ENCODE assay signal across 8 cellular contexts in genomic region chr1:173824315-173825081, GRCh38. TPM values are rescaled to one million over a fixed set of nuclear protein-coding genes. Genes with fewer than 3 reads are reported as not detected.
DNase-seq lines count a peak whose midpoint lies in the region; ATAC-seq and TF ChIP-seq lines count a peak whose summit lies in the region.

Gene CENPL (minus strand): TSS chr1:173824883. CDS start chr1:173811299, 13,584 bp downstream.
Gene DARS2 (plus strand): TSS chr1:173824673. CDS start chr1:173825230, 557 bp downstream.

- H3K27ac Mint-ChIP-seq in WTC11: peak within 1 kb of the TSS; percentile 99

- H3K36me3 Mint-ChIP-seq in WTC11: peaks cover 35% of the 10 kb centered on the region

- H3K4me3 ChIP-seq in AG04450 (ENCODE audit: low read depth, low read length): peak within 1 kb of the TSS; percentile 98
- peak within 1 kb of the TSS; percentile 94 to 95 for H3K4me3 ChIP-seq in cardiac fibroblast (replicated peaks in 1 of 2; ENCODE audit: low read depth in 2 of 2, low read length in 2 of 2)
- H3K4me3 ChIP-seq in smooth muscle cell: peak within 1 kb of the TSS; percentile 90

- peaks cover 16% of the 10 kb centered on the region for H3K4me1 ChIP-seq in smooth muscle cell (ENCODE audit: low read depth)

- H3K9ac ChIP-seq in smooth muscle cell (ENCODE audit: low read depth): peak within 1 kb of the TSS; percentile 87

- H3K4me1 Mint-ChIP-seq in WTC11: peaks cover 16% of the 10 kb centered on the region

- H3K79me2 ChIP-seq in smooth muscle cell (ENCODE audit: low read depth): peaks cover 42% of the 10 kb centered on the region

- DNase-seq in AG04450 (ENCODE audit: low read depth, low spot score): peak; percentile 96
- peak; percentile 98 for DNase-seq in NCI-H226
- peak; percentile 91 for DNase-seq in WTC11 (ENCODE audit: low spot score)
- DNase-seq in cardiac fibroblast (ENCODE audit: low read depth in 2 of 2): peak; percentile 99
- peak; percentile 93 for DNase-seq in iPS-NIHi11 (ENCODE audit: low spot score)
- peak; percentile 96 for DNase-seq in smooth muscle cell (lab: John Stamatoyannopoulos, UW; ENCODE audit: unreplicated experiment)

- no peaks in the 10 kb centered on the region for H3K36me3 ChIP-seq in smooth muscle cell (ENCODE audit: low read depth)

- no peaks in the 10 kb centered on the region for H3K9me3 Mint-ChIP-seq in WTC11

- under 1% methylated on average over 55 of the region's 55 CpGs for WGBS in smooth muscle cell (ENCODE audit: low lambda C conversion rate)

- CTCF ChIA-PET in AG04450 (lab: Charles Lee): interaction anchor here (0.9 to 5.4 kb wide), 8 partner anchors 13 to 1083 kb away, joined by 3 to 33 read pairs (median 4); no protein-coding TSS in a partner anchor
- CTCF ChIA-PET in WTC11 (lab: Charles Lee): interaction anchor here (0.6 to 3.6 kb wide), 5 partner anchors 44 to 460 kb away, joined by 3 to 11 read pairs (median 3); partner anchors contain the start of genes PRDX6 and ZBTB37

- H3K4me3 Mint-ChIP-seq in WTC11: peak within 1 kb of the TSS; percentile 99

- peak within 1 kb of the TSS; percentile 92 for H3K4me2 ChIP-seq in smooth muscle cell

- H4K20me1 ChIP-seq in smooth muscle cell (ENCODE audit: low read depth): no peaks in the 10 kb centered on the region

- H3K27ac ChIP-seq in AG04450 (ENCODE audit: low read depth, low read length): peak within 1 kb of the TSS; percentile 98
- H3K27ac ChIP-seq in smooth muscle cell (ENCODE audit: low read depth): peak within 1 kb of the TSS; percentile 92

- TF ChIP-seq CTCF in AG04450 (IDR thresholded peaks at IDR 0.05; ENCODE audit: low read depth, low read length): no peak
- TF ChIP-seq CTCF in WTC11 (IDR thresholded peaks at IDR 0.05): no peak
- TF ChIP-seq CTCF in cardiac fibroblast (IDR thresholded peaks at IDR 0.05; ENCODE audit: low read depth, low read length): no peak
- TF ChIP-seq CTCF in smooth muscle cell (IDR thresholded peaks at IDR 0.05; ENCODE audit: borderline replicate concordance, insufficient read depth, poor library complexity, severe bottlenecking): no peak

- POLR2A ChIA-PET in AG04450 (lab: Yijun Ruan, JAX): interaction anchor here (0.5 to 2.3 kb wide), 10 partner anchors 13 to 395 kb away, joined by 3 to 7 read pairs (median 4); partner anchors contain the start of genes GAS5, KLHL20 and ZBTB37
- POLR2A ChIA-PET in WTC11 (lab: Charles Lee): interaction anchor here (0.6 to 2.2 kb wide), 8 partner anchors 22 to 395 kb away, joined by 3 to 19 read pairs (median 4); partner anchors contain the start of genes GAS5, KLHL20, PRDX6 and ZBTB37

- peak within 1 kb of the TSS; percentile 91 for H2AFZ ChIP-seq in smooth muscle cell (ENCODE audit: low read depth)

- peak; percentile 88 for ATAC-seq in GM18909 (IDR thresholded peaks at IDR 0.05; ENCODE audit: poor library complexity, unreplicated experiment)
- peak; percentile 90 for ATAC-seq in HG03175 (IDR thresholded peaks at IDR 0.05; ENCODE audit: unreplicated experiment)
- peak; percentile 93 for ATAC-seq in WTC11

- H3K27me3 Mint-ChIP-seq in WTC11 (ENCODE audit: low read depth): no peaks in the 10 kb centered on the region

- H3F3A ChIP-seq in smooth muscle cell (ENCODE audit: low read depth): no peaks in the 10 kb centered on the region

- H3K27me3 ChIP-seq in AG04450 (ENCODE audit: control insufficient read depth, insufficient read depth, low read length) (no peaks in the 10 kb centered on the region), smooth muscle cell (ENCODE audit: low read depth) (no peaks in the 10 kb centered on the region)

- H3K9me3 ChIP-seq in AG04450 (ENCODE audit: control insufficient read depth, insufficient read depth, low read length) (no peaks in the 10 kb centered on the region; the same call in 1 of the 2 replicates), smooth muscle cell (replicated peaks; ENCODE audit: low read depth) (no peaks in the 10 kb centered on the region)

TF ChIP-seq in WTC11, 78 proteins besides CTCF, POLR2A, EP300 and RAD21 (continues in another document):
- peak; percentile 66; the same call in 1 of the 2 replicates for TF ChIP-seq ZNF232 (CRISPR knock-in tag; IDR thresholded peaks at IDR 0.05)
- peak; percentile 55; the same call in 1 of the 2 replicates for TF ChIP-seq USF1 (CRISPR knock-in tag; IDR thresholded peaks at IDR 0.05)
- TF ChIP-seq FOXP1 (CRISPR knock-in tag; IDR thresholded peaks at IDR 0.05; ENCODE audit: borderline replicate concordance): 0 out of 2 replicates have a peak, but pooled peaks have one; percentile 18
- TF ChIP-seq CBFB (CRISPR knock-in tag; IDR thresholded peaks at IDR 0.05; ENCODE audit: low read depth): no peak
- peak; percentile 99 for TF ChIP-seq MYBL2 (CRISPR knock-in tag; IDR thresholded peaks at IDR 0.05)
- TF ChIP-seq NR3C1 (CRISPR knock-in tag; conservative IDR thresholded peaks at IDR 0.05; ENCODE audit: low read depth): no peak
- no peak for TF ChIP-seq MLX (CRISPR knock-in tag; IDR thresholded peaks at IDR 0.05)
- peak; percentile 71 for TF ChIP-seq GABPB1 (CRISPR knock-in tag; IDR thresholded peaks at IDR 0.05)
- peak; percentile 57 for TF ChIP-seq CREM (CRISPR knock-in tag; IDR thresholded peaks at IDR 0.05)
- no peak for TF ChIP-seq ZNF396 (CRISPR knock-in tag; IDR thresholded peaks at IDR 0.05; ENCODE audit: borderline replicate concordance)
- TF ChIP-seq JUN (CRISPR knock-in tag; IDR thresholded peaks at IDR 0.05): no peak
- TF ChIP-seq GTF2I (CRISPR knock-in tag; conservative IDR thresholded peaks at IDR 0.05): no peak
- no peak for TF ChIP-seq OVOL2 (CRISPR knock-in tag; IDR thresholded peaks at IDR 0.05; ENCODE audit: borderline replicate concordance)
- TF ChIP-seq ZNF121 (CRISPR knock-in tag; IDR thresholded peaks at IDR 0.05): no peak
- TF ChIP-seq CREB1 (CRISPR knock-in tag; IDR thresholded peaks at IDR 0.05): no peak
- TF ChIP-seq FOXP4 (CRISPR knock-in tag; IDR thresholded peaks at IDR 0.05): 0 out of 2 replicates have a peak, but pooled peaks have one; percentile 19

RNA-seq across cellular contexts. Expression of gene CENPL, which starts in this region (rescaled TPM):
- polyA plus RNA-seq in AG04450 (2011; rRNA removed): 5.8 and 8.7 TPM in 2 replicates
- 4.0 and 9.5 TPM in 2 replicates for polyA minus RNA-seq in AG04450 (2011; rRNA and poly(A)+ RNA removed)
- total RNA-seq in WTC11 (2021): 17.2 to 20.1 TPM (median 18.3 TPM) in 3 replicates
- total RNA-seq in smooth muscle cell: 14.6 and 15.6 TPM in 2 replicates
- polyA plus RNA-seq in smooth muscle cell: 3.5 and 6.1 TPM in 2 replicates

RNA-seq across cellular contexts. Expression of gene DARS2, which starts in this region (rescaled TPM):
- polyA plus RNA-seq in AG04450 (2011; rRNA removed) (20.2 and 25.1 TPM in 2 replicates), smooth muscle cell (7.7 and 10.1 TPM in 2 replicates)
- polyA minus RNA-seq in AG04450 (2011; rRNA and poly(A)+ RNA removed): 17.7 and 19.5 TPM in 2 replicates
- total RNA-seq in WTC11 (2021) (37.5 to 40.1 TPM (median 38.0 TPM) in 3 replicates), smooth muscle cell (16.9 and 19.3 TPM in 2 replicates)

Comparison
In these comparisons a context has a peak if more than half of its experiments do, and no peak if none do; other contexts are left out.
1. Peak in every context shown above with its lines: DNase-seq, ATAC-seq, H3K4me3 ChIP-seq and H3K27ac ChIP-seq.